In genomic region chr5:109409844-109410388, GRCh38 we compare ENCODE assay signal across 8 cellular contexts. TPM values are rescaled to one million over a fixed set of nuclear protein-coding genes. Genes with fewer than 3 reads are reported as not detected.
A peak's percentile ranks its signal among the peaks of the same experiment; 100 is the strongest.
DNase-seq lines count a peak whose midpoint lies in the region; ATAC-seq and TF ChIP-seq lines count a peak whose summit lies in the region.

TSS of gene PJA2 (minus strand) at chr5:109409974. CDS start at chr5:109383433, 26,541 bp downstream.

- no peaks in the 10 kb centered on the region for H3K9me2 ChIP-seq in OCI-LY1 (ENCODE audit: low read depth, low read length)

- H3K27me3 ChIP-seq in HUES64 (ENCODE audit: insufficient read depth, low read length) = no peaks in the 10 kb centered on the region
- no peaks in the 10 kb centered on the region for H3K27me3 ChIP-seq in OCI-LY1 (ENCODE audit: insufficient read depth, low read length)

- peaks cover 46% of the 10 kb centered on the region for H3K4me1 ChIP-seq in HUES64 (ENCODE audit: insufficient read depth, low read length)
- H3K4me1 ChIP-seq in OCI-LY1 (ENCODE audit: insufficient read depth, low read length, severe bottlenecking) = peaks cover 47% of the 10 kb centered on the region

- H3K4me3 ChIP-seq in HUES64 (ENCODE audit: low read length) = peak within 1 kb of the TSS; percentile 97
- H3K4me3 ChIP-seq in OCI-LY1 (ENCODE audit: low read depth, low read length, poor library complexity, severe bottlenecking) = peak within 1 kb of the TSS; percentile 68

- ATAC-seq in GM21447 (IDR thresholded peaks at IDR 0.05; ENCODE audit: unreplicated experiment) = peak; percentile 83

- in situ Hi-C loops in Caki2 (cut with HindIII; ENCODE audit: low pct_unique_long_range_greater_than_20kb, low sequenced_read_pairs) = no loop called here
- in situ Hi-C loops in endometrial microvascular endothelial cells (cut with HindIII; ENCODE audit: inconsistent ontology term, low pct_unique_long_range_greater_than_20kb, low sequenced_read_pairs) = no loop called here

- 0 out of 2 replicates have a peak, but pooled peaks cover 4% of the 10 kb centered on the region for H3F3A ChIP-seq in OCI-LY1 (ENCODE audit: insufficient read depth, low read length)

- no peaks in the 10 kb centered on the region for H4K20me1 ChIP-seq in OCI-LY1 (ENCODE audit: insufficient read depth, low read length)

- H3K36me3 ChIP-seq in HUES64 (ENCODE audit: insufficient read depth, low read length) = no peaks in the 10 kb centered on the region
- H3K36me3 ChIP-seq in OCI-LY1 (ENCODE audit: insufficient read depth, low read length) = peaks cover 14% of the 10 kb centered on the region

- H3K9ac ChIP-seq in HUES64 (ENCODE audit: low read depth, low read length) = peak within 1 kb of the TSS; percentile 89
- H3K9ac ChIP-seq in OCI-LY1 (ENCODE audit: low read length) = peak within 1 kb of the TSS; percentile 85

- H3K79me2 ChIP-seq in OCI-LY1 (ENCODE audit: insufficient read depth, low read length) = peaks cover 39% of the 10 kb centered on the region

- WGBS in HUES64 = under 1% methylated on average over 44 of the region's 44 CpGs

- peak; percentile 100 for DNase-seq in Caki2 (ENCODE audit: low read depth)
- DNase-seq in activated CD8-positive, alpha-beta memory T cell treated with anti-CD3 and anti-CD28 coated beads, Interleukin-2, amount 50 U/mL, for 4 hours = peak; percentile 95
- DNase-seq in mesenteric fat pad (ENCODE audit: low spot score) = peak; percentile 98
- DNase-seq in stimulated activated CD8-positive, alpha-beta memory T cell treated with anti-CD3 and anti-CD28 coated beads, Interleukin-15, amount 100 ng/mL, for 24 hours (ENCODE audit: low read depth) = peak; percentile 82

- peak within 1 kb of the TSS; percentile 88 for H3K4me2 ChIP-seq in OCI-LY1 (ENCODE audit: low read length)

- peak within 1 kb of the TSS; percentile 92 for H3K27ac ChIP-seq in HUES64 (ENCODE audit: low read depth, low read length)
- peak within 1 kb of the TSS; percentile 93 for H3K27ac ChIP-seq in OCI-LY1 (ENCODE audit: low read depth, low read length, poor library complexity, severe bottlenecking)

- H3K9me3 ChIP-seq in HUES64 (ENCODE audit: insufficient read depth, low read depth, low read length) = no peaks in the 10 kb centered on the region
- 0 out of 2 replicates have a peak, but pooled peaks cover 2% of the 10 kb centered on the region for H3K9me3 ChIP-seq in OCI-LY1 (ENCODE audit: low read length)

- no peak for TF ChIP-seq CTCF in OCI-LY1 (IDR thresholded peaks at IDR 0.05; ENCODE audit: low read length)

- H2AFZ ChIP-seq in OCI-LY1 (ENCODE audit: low read length) = no peak within 1 kb of the TSS

RNA-seq across cellular contexts. Expression of gene PJA2, which starts in this region (rescaled TPM):
- total RNA-seq in Caki2 (2014; rRNA removed; shearing (Covaris generic); ENCODE audit: low replicate concordance) = 30.0 and 42.0 TPM in 2 replicates
- polyA plus RNA-seq in HUES64 (2013, experiment 1 of 2) = 31.3 TPM
- 39.2 TPM for polyA plus RNA-seq in HUES64 (2013, experiment 2 of 2)
- total RNA-seq in endometrial microvascular endothelial cells (ENCODE audit: inconsistent ontology term) (53.4 TPM), mesenteric fat pad (80.0 TPM)

Comparison
In these comparisons a context has a peak if more than half of its experiments do, and no peak if none do; other contexts are left out.
1. Peak in every context shown above with its lines: DNase-seq, ATAC-seq, H3K4me3 ChIP-seq and H3K27ac ChIP-seq.